In the genomic region with DNA sequence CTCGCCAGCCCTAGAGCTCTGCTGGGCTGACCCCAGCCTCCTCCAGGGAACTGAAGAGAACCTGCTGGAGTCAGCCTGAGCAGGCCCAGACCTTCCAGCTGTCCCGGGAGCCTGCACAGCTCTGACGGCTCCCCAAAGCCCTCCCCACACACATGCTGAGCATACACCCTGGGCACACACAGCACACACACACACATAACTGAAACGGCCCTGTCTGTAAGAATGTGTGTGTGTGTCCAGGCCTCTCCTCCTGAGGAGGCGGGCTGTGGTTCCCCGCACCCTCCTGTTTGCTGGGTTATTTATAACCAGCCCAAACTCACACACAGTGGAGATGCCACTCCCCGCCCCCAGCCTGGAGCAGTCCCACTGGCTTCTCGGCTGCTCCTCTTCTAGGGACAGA, we compare ENCODE assay signal across 8 cellular contexts. TPM values are rescaled to one million over a fixed set of nuclear protein-coding genes. Genes with fewer than 3 reads are reported as not detected.
DNase-seq lines count a peak whose midpoint lies in the region; ATAC-seq, FAIRE-seq and TF ChIP-seq lines count a peak whose summit lies in the region.

No MANE protein-coding gene starts in this region.

- no TSS peak for BruUV-seq in GM12878 (replicated peaks; lab: Mats Ljungman, UMichigan)

- H2AFZ ChIP-seq in GM12878 (ENCODE audit: control insufficient read depth, low read depth, low read length): no peak overlapping the region

- H3K4me1 ChIP-seq in HUES6 (ENCODE audit: control insufficient read depth, insufficient read depth, low read length) (peaks cover 22% of the 10 kb centered on the region), GM12878 (ENCODE audit: control insufficient read depth, insufficient read depth, low read length) (no peaks in the 10 kb centered on the region), stomach (peaks cover 16 to 78% (median 54%) of the 10 kb centered on the region in 4 donors), BE2C (0 out of 2 replicates have a peak, but pooled peaks cover 2% of the 10 kb centered on the region)

- H3K27me3 ChIP-seq in HUES6 (ENCODE audit: control insufficient read depth, insufficient read depth, low read length): no peaks in the 10 kb centered on the region
- H3K27me3 ChIP-seq in GM12878 (replicated peaks in 1 of 2; ENCODE audit: control insufficient read depth in 2 of 2, insufficient read depth in 2 of 2, low read length in 1 of 2): no peaks in the 10 kb centered on the region; a peak in 1 of 4 replicates
- H3K27me3 ChIP-seq in stomach: no peaks in the 10 kb centered on the region
- no peaks in the 10 kb centered on the region for H3K27me3 ChIP-seq in BE2C

- POLR2A ChIA-PET in GM12878 (lab: Charles Lee): no interaction called here

- RAD21 ChIA-PET in GM12878 (lab: Charles Lee; ENCODE audit: unreplicated experiment): interaction anchor here (0.6 to 1.0 kb wide), 2 partner anchors 22 to 109 kb away, joined by 3 read pairs; no protein-coding TSS in a partner anchor

- TF ChIP-seq CTCF in GM12878 (IDR thresholded peaks at IDR 0.05 in 2 of 3, conservative IDR thresholded peaks at IDR 0.05 in 1 of 3; ENCODE audit: control insufficient read depth in 2 of 3, extremely low read depth in 1 of 3, insufficient read depth in 1 of 3, low read depth in 3 of 3, low read length in 3 of 3) (no peak), stomach (IDR thresholded peaks at IDR 0.05) (no peak), BE2C (IDR thresholded peaks at IDR 0.05; ENCODE audit: low read depth, low read length) (no peak)

- DNase-seq in GM12878 (ENCODE audit: low read depth, low spot score): no peak
- DNase-seq in kidney glomerular epithelial cell (lab: John Stamatoyannopoulos, UW): peak; percentile 47
- DNase-seq in stomach: no peak
- DNase-seq in BE2C: no peak
- DNase-seq in SKM-1 (lab: John Stamatoyannopoulos, UW; ENCODE audit: unreplicated experiment): no peak

- intact Hi-C loops in GM12878 (cut with micrococcal nuclease; ENCODE audit: unreplicated experiment) (no loop called here), stomach (cut with DNase I; ENCODE audit: low total_unique reads) (no loop called here)

- no peaks in the 10 kb centered on the region for H3K9me3 ChIP-seq in HUES6 (ENCODE audit: control insufficient read depth, insufficient read depth, low read depth, low read length)
- H3K9me3 ChIP-seq in GM12878 (replicated peaks; ENCODE audit: control insufficient read depth, insufficient read depth, low read length): no peaks in the 10 kb centered on the region
- no peaks in the 10 kb centered on the region for H3K9me3 ChIP-seq in stomach
- no peaks in the 10 kb centered on the region for H3K9me3 ChIP-seq in BE2C

- 24% methylated on average over 8 of the region's 8 CpGs for WGBS in GM12878 (ENCODE audit: insufficient coverage, insufficient replicate concordance, low lambda C conversion rate, missing lambda C conversion rate)
- WGBS in stomach, 5 donors: 26 to 37% (median 27%) methylated on average over 8 of the region's 8 CpGs

- peak overlapping the region; percentile 11; the same call in 1 of the 2 replicates for H3K27ac ChIP-seq in HUES6 (ENCODE audit: low read depth, low read length)
- H3K27ac ChIP-seq in GM12878 (ENCODE audit: control insufficient read depth, insufficient read depth): no peak overlapping the region
- peak overlapping the region; percentile 15 to 87 (median 82) for H3K27ac ChIP-seq in stomach

- H3K9ac ChIP-seq in HUES6 (ENCODE audit: low read length): no peak overlapping the region
- H3K9ac ChIP-seq in GM12878 (ENCODE audit: control insufficient read depth, insufficient read depth, low read length): no peak overlapping the region

- no peak overlapping the region for H3K4me3 ChIP-seq in HUES6 (ENCODE audit: low read depth, low read length)
- no peak overlapping the region for H3K4me3 ChIP-seq in GM12878
- H3K4me3 ChIP-seq in stomach: no peak overlapping the region
- H3K4me3 ChIP-seq in BE2C (ENCODE audit: low read depth, low read length): no peak overlapping the region

- H3K4me2 ChIP-seq in GM12878 (ENCODE audit: control insufficient read depth, insufficient read depth): no peak overlapping the region

- TF ChIP-seq EP300 in GM12878 (IDR thresholded peaks at IDR 0.05; ENCODE audit: borderline replicate concordance in 1 of 2, control insufficient read depth in 1 of 2, low read depth in 2 of 2, low read length in 2 of 2) (no peak), stomach (IDR thresholded peaks at IDR 0.05) (no peak)

- no peaks in the 10 kb centered on the region for H3K79me2 ChIP-seq in GM12878 (ENCODE audit: control insufficient read depth, insufficient read depth, low read length)

- peak; percentile 48 for ATAC-seq in GM12878
- no peak for ATAC-seq in HG02970 (IDR thresholded peaks at IDR 0.05; ENCODE audit: low FRiP score, unreplicated experiment)
- no peak for ATAC-seq in HG03280 (IDR thresholded peaks at IDR 0.05; ENCODE audit: unreplicated experiment)

- no peak for FAIRE-seq in GM12878 (lab: Jason Lieb, UNC)

- no peaks in the 10 kb centered on the region for H3K36me3 ChIP-seq in HUES6 (ENCODE audit: control insufficient read depth, insufficient read depth, low read length)
- H3K36me3 ChIP-seq in GM12878 (ENCODE audit: control insufficient read depth in 2 of 2, insufficient read depth in 2 of 2, low read length in 1 of 2): no peaks in the 10 kb centered on the region
- no peaks in the 10 kb centered on the region for H3K36me3 ChIP-seq in stomach
- no peaks in the 10 kb centered on the region for H3K36me3 ChIP-seq in BE2C

- no peak for TF ChIP-seq RAD21 in GM12878 (IDR thresholded peaks at IDR 0.05; ENCODE audit: insufficient read depth, low read depth, low read length)

- no peaks in the 10 kb centered on the region; the same call in 1 of the 2 replicates for H4K20me1 ChIP-seq in GM12878 (ENCODE audit: control insufficient read depth, insufficient read depth)

- SMC1A ChIA-PET in GM12878 (lab: Charles Lee; ENCODE audit: uncharacterized antibody, unreplicated experiment): no interaction called here

- CTCF ChIA-PET in GM12878 (lab: Yijun Ruan, JAX): interaction anchor here (1.0 kb wide), 1 partner anchor 109 kb away, joined by 3 read pairs; no protein-coding TSS in a partner anchor

- in situ Hi-C loops in GM12878 (cut with MboI): no loop called here

- no peak for TF ChIP-seq POLR2A in GM12878 (IDR thresholded peaks at IDR 0.05; ENCODE audit: low read depth, low read length)
- no peak for TF ChIP-seq POLR2A in stomach (IDR thresholded peaks at IDR 0.05)

TF ChIP-seq in GM12878, 131 proteins besides CTCF, POLR2A, EP300 and RAD21:
- TF ChIP-seq IRF3 (IDR thresholded peaks at IDR 0.05) (no peak), RFX5 (IDR thresholded peaks at IDR 0.05; ENCODE audit: low read depth, low read length) (no peak), ZNF622 (IDR thresholded peaks at IDR 0.05) (no peak), MYB (IDR thresholded peaks at IDR 0.05; ENCODE audit: borderline replicate concordance, low read depth, low read length) (no peak)

RNA-seq across cellular contexts. Expression of gene SDC3, which starts 20.2 kb away (rescaled TPM):
- total RNA-seq in GM12878 (2013; cell fraction: nucleolus; rRNA removed): 0.06 and 0.24 TPM in 2 replicates
- total RNA-seq in GM12878 (2014; rRNA removed) (under 0.01 TPM in 1 of 2 replicates, not detected in the other), GM12878 (2014; rRNA removed; fragmentation: Illumina TruSeq; extraction: Trizol) (0.05 and 0.09 TPM in 2 replicates), GM12878 (2021) (0.24 and 0.36 TPM in 2 replicates), stomach (10 to 100 TPM in 4 of 5 donors, under 1 TPM in 1; 0.58 to 47.2 (median 30.8) TPM)
- polyA plus RNA-seq in GM12878 (2011; ENCODE audit: low read depth): 0.12 TPM
- polyA plus RNA-seq in GM12878 (2011; rRNA removed) (0.13 and 0.46 TPM in 2 replicates), GM12878 (2014; fragmentation: Illumina TruSeq; extraction: Trizol) (0.04 TPM in 1 of 2 replicates, not detected in the other), GM12878 (2014; fragmentation: Nextera tagmentation; extraction: Ambion mirVana) (under 1 TPM in 1 of 2 experiments, not detected in 1; under 0.01 TPM), GM12878 (2014; rRNA removed) (0.10 and 0.23 TPM in 2 replicates), GM12878 (2016; fragmentation: Nextera tagmentation; extraction: Ambion mirVana) (under 1 TPM in 1 of 2 experiments, not detected in 1; 0.04 TPM), stomach (10 to 100 TPM in 2 of 3 donors, 1 to 10 TPM in 1; 9.9 to 13.0 (median 10.7) TPM)
- 0.57 and 0.70 TPM in 2 replicates for polyA plus RNA-seq in GM12878 (2011; cell fraction: cytosol; rRNA removed)
- 0.66 and 0.72 TPM in 2 replicates for polyA plus RNA-seq in GM12878 (2011; cell fraction: nucleus; rRNA removed)
- polyA plus RNA-seq in GM12878 (2012): 0.08 and 0.22 TPM in 2 replicates
- 0.37 and 0.67 TPM in 2 replicates for polyA minus RNA-seq in GM12878 (2011; rRNA and poly(A)+ RNA removed)
- polyA minus RNA-seq in GM12878 (2011; cell fraction: cytosol; rRNA and poly(A)+ RNA removed): 1.1 TPM in 1 of 2 replicates, not detected in the other
- 0.24 and 0.38 TPM in 2 replicates for polyA minus RNA-seq in GM12878 (2011; cell fraction: nucleus; rRNA and poly(A)+ RNA removed)
- 2.9 TPM for polyA plus RNA-seq in BE2C (2012; ENCODE audit: insufficient read depth, insufficient read length, low read depth)
